In genomic region chr14:77151245-77151644, GRCh38 we compare ENCODE assay signal across 8 cellular contexts. TPM values are rescaled to one million over a fixed set of nuclear protein-coding genes. Genes with fewer than 3 reads are reported as not detected.
DNase-seq lines count a peak whose midpoint lies in the region; ATAC-seq and TF ChIP-seq lines count a peak whose summit lies in the region.

No MANE protein-coding gene starts in this region.

- H3K9me3 Mint-ChIP-seq in naive thymus-derived CD4-positive, alpha-beta T cell = peaks cover 0 to 6% (median 0%) of the 10 kb centered on the region in 11 donors

- no peak overlapping the region for H2AFZ ChIP-seq in OCI-LY1 (ENCODE audit: low read length)

- H3K27me3 ChIP-seq in AG04450 (ENCODE audit: control insufficient read depth, insufficient read depth, low read length) (peaks cover 27% of the 10 kb centered on the region), OCI-LY1 (ENCODE audit: insufficient read depth, low read length) (no peaks in the 10 kb centered on the region)
- peaks cover 0 to 9% of the 10 kb centered on the region in 2 donors for H3K27me3 ChIP-seq in naive thymus-derived CD4-positive, alpha-beta T cell (ENCODE audit: control insufficient read depth in 2 of 2, insufficient read depth in 2 of 2, low read length in 2 of 2)

- peak; percentile 63 for TF ChIP-seq CTCF in AG04450 (IDR thresholded peaks at IDR 0.05; ENCODE audit: low read depth, low read length)
- peak; percentile 69 for TF ChIP-seq CTCF in GM12875 (IDR thresholded peaks at IDR 0.05; ENCODE audit: borderline replicate concordance, insufficient read depth, low read depth, low read length)
- peak; percentile 72 for TF ChIP-seq CTCF in OCI-LY1 (IDR thresholded peaks at IDR 0.05; ENCODE audit: low read length)
- peak; percentile 55 for TF ChIP-seq CTCF in fibroblast of the aortic adventitia (IDR thresholded peaks at IDR 0.05; ENCODE audit: insufficient read depth, low read length)

- no peaks in the 10 kb centered on the region for H3K9me2 ChIP-seq in OCI-LY1 (ENCODE audit: low read depth, low read length)

- H3F3A ChIP-seq in OCI-LY1 (ENCODE audit: insufficient read depth, low read length) = no peaks in the 10 kb centered on the region

- H3K36me3 Mint-ChIP-seq in naive thymus-derived CD4-positive, alpha-beta T cell = no peaks in the 10 kb centered on the region

- no peak overlapping the region for H3K9ac ChIP-seq in OCI-LY1 (ENCODE audit: low read length)

- ATAC-seq in GM18873 (IDR thresholded peaks at IDR 0.05; ENCODE audit: low FRiP score, unreplicated experiment) = no peak
- no peak for ATAC-seq in naive thymus-derived CD4-positive, alpha-beta T cell
- no peak for ATAC-seq in left cardiac atrium

- H3K4me3 ChIP-seq in AG04450 (ENCODE audit: low read depth, low read length) = no peak overlapping the region
- H3K4me3 ChIP-seq in GM12875 (ENCODE audit: low read depth, low read length) = no peak overlapping the region
- no peak overlapping the region for H3K4me3 ChIP-seq in OCI-LY1 (ENCODE audit: low read depth, low read length, poor library complexity, severe bottlenecking)
- H3K4me3 ChIP-seq in fibroblast of the aortic adventitia (ENCODE audit: low read depth, low read length) = no peak overlapping the region
- H3K4me3 ChIP-seq in naive thymus-derived CD4-positive, alpha-beta T cell (ENCODE audit: low read length) = no peak overlapping the region

- CTCF ChIA-PET in AG04450 (lab: Charles Lee) = interaction anchor here (0.6 to 6.0 kb wide), 15 partner anchors 7 to 447 kb away, joined by 3 to 73 read pairs (median 3); partner anchors contain the start of genes GSTZ1 and POMT2
- CTCF ChIA-PET in naive thymus-derived CD4-positive, alpha-beta T cell (lab: Charles Lee) = interaction anchor here (0.9 kb wide), 1 partner anchor 8 kb away, joined by 5 read pairs; no protein-coding TSS in a partner anchor

- H3K79me2 ChIP-seq in OCI-LY1 (ENCODE audit: insufficient read depth, low read length) = no peaks in the 10 kb centered on the region

- H3K9me3 ChIP-seq in AG04450 (ENCODE audit: control insufficient read depth, insufficient read depth, low read length) (peaks cover 2% of the 10 kb centered on the region; the same call in 1 of the 2 replicates), OCI-LY1 (ENCODE audit: low read length) (no peaks in the 10 kb centered on the region)
- no peaks in the 10 kb centered on the region for H3K9me3 ChIP-seq in naive thymus-derived CD4-positive, alpha-beta T cell (ENCODE audit: control insufficient read depth in 2 of 3, low read length in 3 of 3)

- no peak overlapping the region for H3K4me3 Mint-ChIP-seq in naive thymus-derived CD4-positive, alpha-beta T cell

- H3K4me1 Mint-ChIP-seq in naive thymus-derived CD4-positive, alpha-beta T cell = no peaks in the 10 kb centered on the region

- H3K36me3 ChIP-seq in OCI-LY1 (ENCODE audit: insufficient read depth, low read length) = no peaks in the 10 kb centered on the region
- no peaks in the 10 kb centered on the region for H3K36me3 ChIP-seq in naive thymus-derived CD4-positive, alpha-beta T cell (ENCODE audit: control insufficient read depth in 2 of 3, insufficient read depth in 3 of 3, low read length in 3 of 3)

- peaks cover 41 to 56% (median 54%) of the 10 kb centered on the region in 5 donors for H3K27me3 Mint-ChIP-seq in naive thymus-derived CD4-positive, alpha-beta T cell

- DNase-seq in AG04450 (ENCODE audit: low read depth, low spot score) = no peak
- no peak for DNase-seq in fibroblast of the aortic adventitia (ENCODE audit: low read depth)
- no peak for DNase-seq in GOT3 (lab: John Stamatoyannopoulos, UW)
- no peak for DNase-seq in naive thymus-derived CD4-positive, alpha-beta T cell
- DNase-seq in left cardiac atrium = no peak

- no peaks in the 10 kb centered on the region for H4K20me1 ChIP-seq in OCI-LY1 (ENCODE audit: insufficient read depth, low read length)

- POLR2A ChIA-PET in AG04450 (lab: Yijun Ruan, JAX) = interaction anchor here (0.6 kb wide), 1 partner anchor 430 kb away, joined by 3 read pairs; no protein-coding TSS in a partner anchor
- POLR2A ChIA-PET in naive thymus-derived CD4-positive, alpha-beta T cell (lab: Charles Lee) = no interaction called here

- H3K4me2 ChIP-seq in OCI-LY1 (ENCODE audit: low read length) = no peak overlapping the region

- no peak overlapping the region for H3K27ac ChIP-seq in AG04450 (ENCODE audit: low read depth, low read length)
- no peak overlapping the region for H3K27ac ChIP-seq in OCI-LY1 (ENCODE audit: low read depth, low read length, poor library complexity, severe bottlenecking)
- H3K27ac ChIP-seq in naive thymus-derived CD4-positive, alpha-beta T cell (ENCODE audit: low read depth, low read length) = no peak overlapping the region

- H3K27ac Mint-ChIP-seq in naive thymus-derived CD4-positive, alpha-beta T cell = no peak overlapping the region

- intact Hi-C loops in naive thymus-derived CD4-positive, alpha-beta T cell (cut with micrococcal nuclease) = loop anchor here in 1 of 2 donors (1.0 kb wide), 1 partner anchor 165 kb away; no protein-coding TSS in a partner anchor
- intact Hi-C loops in left cardiac atrium (cut with DNase I) = loop anchor here (5.0 to 10.0 kb wide), 2 partner anchors 164 to 166 kb away; no protein-coding TSS in a partner anchor

- H3K4me1 ChIP-seq in OCI-LY1 (ENCODE audit: insufficient read depth, low read length, severe bottlenecking) = no peaks in the 10 kb centered on the region
- H3K4me1 ChIP-seq in naive thymus-derived CD4-positive, alpha-beta T cell (ENCODE audit: control insufficient read depth in 2 of 2, insufficient read depth in 2 of 2, low read length in 2 of 2) = no peaks in the 10 kb centered on the region

RNA-seq across cellular contexts. Expression of gene ZDHHC22, which starts 9.7 kb away (rescaled TPM):
- not detected in 2 replicates for polyA plus RNA-seq in AG04450 (2011; rRNA removed)
- polyA minus RNA-seq in AG04450 (2011; rRNA and poly(A)+ RNA removed) = not detected in 2 replicates
- total RNA-seq in fibroblast of the aortic adventitia (ENCODE audit: low replicate concordance) (not detected in 2 replicates), left cardiac atrium (not detected)
- not detected for total RNA-seq in naive thymus-derived CD4-positive, alpha-beta T cell
- not detected for polyA plus RNA-seq in naive thymus-derived CD4-positive, alpha-beta T cell

RNA-seq across cellular contexts. Expression of gene TMEM63C, which starts 30.4 kb away (rescaled TPM):
- not detected in 2 replicates for polyA plus RNA-seq in AG04450 (2011; rRNA removed)
- not detected in 2 replicates for polyA minus RNA-seq in AG04450 (2011; rRNA and poly(A)+ RNA removed)
- total RNA-seq in fibroblast of the aortic adventitia (ENCODE audit: low replicate concordance) (1.9 TPM in 1 of 2 replicates, not detected in the other), left cardiac atrium (not detected)
- total RNA-seq in naive thymus-derived CD4-positive, alpha-beta T cell = 1 to 10 TPM in 2 of 5 experiments, under 1 TPM in 3; 0.46 to 4.9 (median 0.80) TPM
- not detected for polyA plus RNA-seq in naive thymus-derived CD4-positive, alpha-beta T cell

RNA-seq across cellular contexts. Expression of gene CIPC, which starts 53.2 kb away (rescaled TPM):
- polyA plus RNA-seq in AG04450 (2011; rRNA removed) = 8.9 and 9.9 TPM in 2 replicates
- 12.2 and 19.5 TPM in 2 replicates for polyA minus RNA-seq in AG04450 (2011; rRNA and poly(A)+ RNA removed)
- 5.2 and 13.9 TPM in 2 replicates for total RNA-seq in fibroblast of the aortic adventitia (ENCODE audit: low replicate concordance)
- total RNA-seq in naive thymus-derived CD4-positive, alpha-beta T cell = 10 to 100 TPM in 4 of 5 experiments, 1 to 10 TPM in 1; 5.5 to 14.2 (median 12.9) TPM
- polyA plus RNA-seq in naive thymus-derived CD4-positive, alpha-beta T cell = 1 to 10 TPM; 4.3 to 8.4 TPM
- total RNA-seq in left cardiac atrium = 10 to 100 TPM; 56.2 to 57.6 TPM
